1 cellular context compared by ENCODE assay signal in genomic region chr1:108747128-108747827, GRCh38.
A peak's percentile ranks its signal among the peaks of the same experiment; 100 is the strongest.
TF ChIP-seq lines count a peak whose summit lies in the region.

No MANE protein-coding gene starts in this region.

TF ChIP-seq in K562, 482 proteins besides CTCF, POLR2A, EP300 and RAD21 (continued from another document and continues in another):
- TF ChIP-seq RERE (CRISPR knock-in tag; IDR thresholded peaks at IDR 0.05; ENCODE audit: borderline replicate concordance) (no peak), MCM5 (IDR thresholded peaks at IDR 0.05; ENCODE audit: low read depth) (no peak), GATA2 (CRISPR knock-in tag; IDR thresholded peaks at IDR 0.05) (no peak), CHAMP1 (IDR thresholded peaks at IDR 0.05) (0 out of 2 replicates have a peak, but pooled peaks have one; percentile 49), DDX20 (tag; IDR thresholded peaks at IDR 0.05; ENCODE audit: low read depth) (no peak), SLC30A9 (CRISPR knock-in tag; IDR thresholded peaks at IDR 0.05) (no peak), ZSCAN32 (CRISPR knock-in tag; IDR thresholded peaks at IDR 0.05) (no peak), ZNF165 (CRISPR knock-in tag; IDR thresholded peaks at IDR 0.05; ENCODE audit: borderline replicate concordance) (no peak), ZBTB8A (IDR thresholded peaks at IDR 0.05; ENCODE audit: partially characterized antibody) (no peak), NR2F6 (CRISPR knock-in tag; IDR thresholded peaks at IDR 0.05) (no peak), RAD51 (IDR thresholded peaks at IDR 0.05; ENCODE audit: borderline replicate concordance, low read depth) (no peak), ZNF174 (CRISPR knock-in tag; IDR thresholded peaks at IDR 0.05) (no peak), PRPF4 (IDR thresholded peaks at IDR 0.05; ENCODE audit: insufficient read depth, low read depth, low read length, poor library complexity, severe bottlenecking) (no peak), CEBPG (CRISPR knock-in tag; IDR thresholded peaks at IDR 0.05) (no peak), CEBPG (tag; conservative IDR thresholded peaks at IDR 0.05 in 1 of 2, IDR thresholded peaks at IDR 0.05 in 1 of 2) (no peak), JUN (IDR thresholded peaks at IDR 0.05; ENCODE audit: borderline replicate concordance, low read depth, low read length) (no peak), JUN (CRISPR knock-in tag; IDR thresholded peaks at IDR 0.05; ENCODE audit: borderline replicate concordance) (no peak), RBBP5 (IDR thresholded peaks at IDR 0.05; ENCODE audit: borderline replicate concordance, insufficient read depth, low read length, poor library complexity, severe bottlenecking) (peak; percentile 75), POLR2H (tag; IDR thresholded peaks at IDR 0.05; ENCODE audit: low read depth) (peak; percentile 80), ZNF699 (CRISPR knock-in tag; IDR thresholded peaks at IDR 0.05; ENCODE audit: insufficient replicate concordance) (no peak), TSHZ1 (CRISPR knock-in tag; IDR thresholded peaks at IDR 0.05) (no peak), GABPB1 (CRISPR knock-in tag; IDR thresholded peaks at IDR 0.05) (no peak), BHLHE40 (IDR thresholded peaks at IDR 0.05; ENCODE audit: low read length) (no peak), ATF2 (CRISPR knock-in tag; IDR thresholded peaks at IDR 0.05) (no peak), RFX1 (IDR thresholded peaks at IDR 0.05) (no peak), CCNT2 (IDR thresholded peaks at IDR 0.05; ENCODE audit: borderline replicate concordance, extremely low read depth, insufficient read length, low read depth, low read length) (no peak), GATAD2A (IDR thresholded peaks at IDR 0.05) (no peak), ZNF79 (CRISPR knock-in tag; IDR thresholded peaks at IDR 0.05; ENCODE audit: low read depth) (no peak), TAL1 (IDR thresholded peaks at IDR 0.05) (no peak), RHOXF2B (CRISPR knock-in tag; conservative IDR thresholded peaks at IDR 0.05) (no peak), SMAD4 (CRISPR knock-in tag; conservative IDR thresholded peaks at IDR 0.05) (no peak), ZBTB5 (IDR thresholded peaks at IDR 0.05) (no peak), MCM2 (IDR thresholded peaks at IDR 0.05; ENCODE audit: low read depth) (no peak), PTBP1 (IDR thresholded peaks at IDR 0.05; ENCODE audit: low read depth, low read length) (no peak), ZNF395 (CRISPR knock-in tag; IDR thresholded peaks at IDR 0.05) (no peak), ZNF778 (CRISPR knock-in tag; IDR thresholded peaks at IDR 0.05) (no peak), ZBTB1 (CRISPR knock-in tag; IDR thresholded peaks at IDR 0.05; ENCODE audit: borderline replicate concordance, low read depth) (no peak), ZNF444 (CRISPR knock-in tag; IDR thresholded peaks at IDR 0.05) (no peak), BMI1 (IDR thresholded peaks at IDR 0.05; ENCODE audit: low read length) (no peak), NCOA2 (IDR thresholded peaks at IDR 0.05; ENCODE audit: partially characterized antibody in 2 of 2) (no peak), ZNF121 (CRISPR knock-in tag; conservative IDR thresholded peaks at IDR 0.05) (no peak), TAF7 (tag; IDR thresholded peaks at IDR 0.05) (no peak; the same call in 1 of the 2 replicates), ZNF124 (CRISPR knock-in tag; IDR thresholded peaks at IDR 0.05) (no peak), KDM5B (IDR thresholded peaks at IDR 0.05; ENCODE audit: insufficient replicate concordance, low read depth, low read length) (no peak), JUND (IDR thresholded peaks at IDR 0.05; ENCODE audit: borderline replicate concordance, low read depth, low read length) (peak; percentile 21; the same call in 1 of the 2 replicates), JUND (tag; IDR thresholded peaks at IDR 0.05; ENCODE audit: borderline replicate concordance, low read depth, low read length) (no peak), SMARCC2 (IDR thresholded peaks at IDR 0.05; ENCODE audit: low read depth) (no peak), ERF (CRISPR knock-in tag; IDR thresholded peaks at IDR 0.05) (no peak), TRIM24 (IDR thresholded peaks at IDR 0.05) (no peak), TOE1 (IDR thresholded peaks at IDR 0.05; ENCODE audit: borderline replicate concordance) (no peak), TOE1 (CRISPR knock-in tag; IDR thresholded peaks at IDR 0.05; ENCODE audit: borderline replicate concordance, low read depth) (no peak)
